Comparison of ENCODE assay signal across 8 cellular contexts in genomic region chr15:66504563-66505429, GRCh38. TPM values are rescaled to one million over a fixed set of nuclear protein-coding genes. Genes with fewer than 3 reads are reported as not detected.
A peak's percentile ranks its signal among the peaks of the same experiment; 100 is the strongest.
DNase-seq lines count a peak whose midpoint lies in the region; ATAC-seq and TF ChIP-seq lines count a peak whose summit lies in the region.

TSS of gene RPL4 (minus strand) at chr15:66504855. CDS start at chr15:66504790, 65 bp downstream.
TSS of gene ZWILCH (plus strand) at chr15:66505326. CDS start at chr15:66505339, 13 bp downstream.

- H3K79me2 ChIP-seq in ACC112 (ENCODE audit: control insufficient read depth, insufficient read depth, low read length, unreplicated experiment): peaks cover 86% of the 10 kb centered on the region

- H3K27me3 Mint-ChIP-seq in chondrocyte (ENCODE audit: low read depth): no peaks in the 10 kb centered on the region

- peak within 1 kb of the TSS; percentile 84 for H2AFZ ChIP-seq in ACC112 (ENCODE audit: low read length, unreplicated experiment)

- ATAC-seq in GM18861 (IDR thresholded peaks at IDR 0.05; ENCODE audit: unreplicated experiment): peak; percentile 71
- peak; percentile 54 for ATAC-seq in HG03097 (IDR thresholded peaks at IDR 0.05; ENCODE audit: low FRiP score, unreplicated experiment)

- H3K27ac Mint-ChIP-seq in chondrocyte (ENCODE audit: unreplicated experiment): peak within 1 kb of the TSS; percentile 100

- TF ChIP-seq CTCF in chondrocyte (IDR thresholded peaks at IDR 0.05) (no peak), kidney epithelial cell (IDR thresholded peaks at IDR 0.05; ENCODE audit: insufficient read depth, low read length, poor library complexity, severe bottlenecking) (no peak)

- H3K4me1 Mint-ChIP-seq in chondrocyte (ENCODE audit: low read depth): peaks cover 38% of the 10 kb centered on the region

- peak within 1 kb of the TSS; percentile 95 for H3K27ac ChIP-seq in ACC112 (ENCODE audit: low read depth, low read length)

- no peaks in the 10 kb centered on the region for H3K9me3 Mint-ChIP-seq in chondrocyte (ENCODE audit: low read depth)

- H3K4me3 Mint-ChIP-seq in chondrocyte (ENCODE audit: unreplicated experiment): peak within 1 kb of the TSS; percentile 100

- peaks cover 41% of the 10 kb centered on the region for H3K36me3 ChIP-seq in ACC112 (ENCODE audit: insufficient read depth, low read length)
- H3K36me3 ChIP-seq in kidney epithelial cell (ENCODE audit: control insufficient read depth, insufficient read depth, low read length): no peaks in the 10 kb centered on the region

- H3K27me3 ChIP-seq in ACC112 (ENCODE audit: insufficient read depth, low read length) (no peaks in the 10 kb centered on the region), kidney epithelial cell (ENCODE audit: control insufficient read depth, insufficient read depth, low read length) (no peaks in the 10 kb centered on the region)

- H3K4me3 ChIP-seq in ACC112 (ENCODE audit: low read depth, low read length): peak within 1 kb of the TSS; percentile 97
- H3K4me3 ChIP-seq in kidney epithelial cell (ENCODE audit: low read depth, low read length): peak within 1 kb of the TSS; percentile 90

- H3K4me1 ChIP-seq in ACC112 (ENCODE audit: control insufficient read depth, insufficient read depth, low read length, unreplicated experiment): peaks cover 29% of the 10 kb centered on the region

- DNase-seq in NCI-H345 treated with DMSO at 0.1 percent for 48 hours (lab: John Stamatoyannopoulos, UW; ENCODE audit: unreplicated experiment): peak; percentile 18
- DNase-seq in activated CD4-positive, alpha-beta T cell treated with anti-CD3 and anti-CD28 coated beads for 1 hour: peak; percentile 69
- no peak for DNase-seq in chondrocyte (ENCODE audit: low spot score)
- DNase-seq in kidney epithelial cell (ENCODE audit: low read depth): peak; percentile 63
- DNase-seq in stimulated activated CD4-positive, alpha-beta T cell treated with anti-CD3 and anti-CD28 coated beads, Interleukin-1b, Interleukin-23, amount 100 ng/mL, for 1 hour (ENCODE audit: low read depth in 2 of 2): peak; percentile 37 to 48

- H3K36me3 Mint-ChIP-seq in chondrocyte (ENCODE audit: low read depth): peaks cover 25% of the 10 kb centered on the region

RNA-seq across cellular contexts. Expression of gene RPL4, which starts in this region (rescaled TPM):
- total RNA-seq in chondrocyte: 1,774 to 1,912 TPM (median 1,787 TPM) in 3 replicates
- total RNA-seq in kidney epithelial cell: 6,900 and 7,468 TPM in 2 replicates

RNA-seq across cellular contexts. Expression of gene ZWILCH, which starts in this region (rescaled TPM):
- total RNA-seq in chondrocyte (10.0 to 17.5 TPM (median 11.0 TPM) in 3 replicates), kidney epithelial cell (11.2 and 11.6 TPM in 2 replicates)
